31 cellular contexts compared by ENCODE assay signal in genomic region chr7:99627513-99627912, GRCh38. TPM values are rescaled to one million over a fixed set of nuclear protein-coding genes. Genes with fewer than 3 reads are reported as not detected.
"Had no signal": no experiment of that assay in that cellular context is flagged by ENCODE, and none has a peak within 500 bp of the region (broad histone marks: within the 10 kb centered on the region; RNA-seq: fewer than 3 reads in every experiment).

No MANE protein-coding gene starts in this region.

- H3K27ac ChIP-seq: SJCRH30, SK-N-MC, WERI-Rb-1 had no signal

- H3K9me3 ChIP-seq: SJCRH30 had no signal

- DNase-seq: activated CD4-positive, alpha-beta T cell treated with anti-CD3 and anti-CD28 coated beads, Interleukin-2, amount 10 ng/mL, durations not matched to agents 24 days and 14 days; activated CD4-positive, alpha-beta T cell treated with anti-CD3 and anti-CD28 coated beads, Interleukin-2, amount 50 U/mL, for 4 hours; activated CD8-positive, alpha-beta memory T cell treated with anti-CD3 and anti-CD28 coated beads, Interleukin-2, amount 50 U/mL, for 4 hours; activated gamma-delta T cell; activated naive CD4-positive, alpha-beta T cell treated with Interleukin-2 at 50 U/mL for 16 hours; activated naive CD8-positive, alpha-beta T cell treated with anti-CD3 and anti-CD28 coated beads, Interleukin-2, amount 50 U/mL, for 24 hours; activated T-cell treated with anti-CD3 and anti-CD28 coated beads for 4 hours; activated T-cell treated with anti-CD3 and anti-CD28 coated beads, Interleukin-2, amount 50 U/mL, for 72 hours; anterior cingulate cortex; caudate nucleus; cerebellar nuclear complex; Karpas-422; NCI-H1105 treated with DMSO at 0.1 percent for 48 hours; NCI-H1436; NCI-H1694; NCI-H1930; NCI-H2081 treated with DMSO at 0.1 percent for 48 hours; NCI-H345; NCI-H524 treated with DMSO at 0.1 percent for 48 hours; SHP77; SJCRH30; T1000; WERI-Rb-1 had no signal

- H3K9me3 Mint-ChIP-seq: activated CD4-positive, alpha-beta T cell treated with anti-CD3 and anti-CD28 coated beads, Interleukin-2, amount 10 ng/mL, durations not matched to agents 24 days and 14 days; activated naive CD8-positive, alpha-beta T cell treated with anti-CD3 and anti-CD28 coated beads, Interleukin-2, amount 50 U/mL, for 24 hours; activated T-cell treated with anti-CD3 and anti-CD28 coated beads, Interleukin-2, amount 50 U/mL, for 72 hours; activated T-helper 2 cell treated with anti-CD3 and anti-CD28 coated beads, Interferon-gamma antibody, Interleukin-2, Interleukin-4, amounts not matched to agents 10 μg/mL and 5 μg/mL and 100 μg/mL, durations not matched to agents 14 hours and 24 hours and 36 hours; brain had no signal

- H3K4me3 Mint-ChIP-seq: activated CD4-positive, alpha-beta T cell treated with anti-CD3 and anti-CD28 coated beads, Interleukin-2, amount 10 ng/mL, durations not matched to agents 24 days and 14 days; activated naive CD8-positive, alpha-beta T cell treated with anti-CD3 and anti-CD28 coated beads, Interleukin-2, amount 50 U/mL, for 24 hours; brain had no signal

- H3K4me3 ChIP-seq: SJCRH30, SK-N-MC had no signal

- FAIRE-seq: bronchial epithelial cell had no signal

- H3K27ac Mint-ChIP-seq: brain had no signal

- H3K27me3 ChIP-seq: SJCRH30 had no signal

- ATAC-seq: activated naive CD8-positive, alpha-beta T cell treated with anti-CD3 and anti-CD28 coated beads, Interleukin-2, amount 50 U/mL, for 24 hours; activated T-cell treated with anti-CD3 and anti-CD28 coated beads, Interleukin-2, amount 50 U/mL, for 72 hours; Panc1 had no signal

- H3K27me3 Mint-ChIP-seq: activated CD4-positive, alpha-beta T cell treated with anti-CD3 and anti-CD28 coated beads, Interleukin-2, amount 10 ng/mL, durations not matched to agents 24 days and 14 days; activated naive CD8-positive, alpha-beta T cell; activated naive CD8-positive, alpha-beta T cell treated with anti-CD3 and anti-CD28 coated beads, Interleukin-2, amount 50 U/mL, for 24 hours; brain had no signal

RNA-seq across cellular contexts. Expression of gene CYP3A5, which starts 52.3 kb away (rescaled TPM):
- total RNA-seq: activated CD4-positive, alpha-beta T cell treated with anti-CD3 and anti-CD28 coated beads, Interleukin-2, amount 10 ng/mL, durations not matched to agents 24 days and 14 days; activated T-helper 2 cell treated with anti-CD3 and anti-CD28 coated beads, Interferon-gamma antibody, Interleukin-2, Interleukin-4, amounts not matched to agents 10 μg/mL and 5 μg/mL and 100 μg/mL, durations not matched to agents 14 hours and 24 hours and 36 hours; T-helper 1 cell treated with Interleukin-12 subunit alpha and Interleukin-12 subunit beta and Interleukin-4 antibody, amounts not matched to agents 30 ng/mL and 1 ng/mL, for 36 hours; T-helper 2 cell treated with Interferon-gamma antibody and Interleukin-4, amounts not matched to agents 100 ng/mL and 5 ng/mL, for 36 hours had no signal
